In the genomic region with DNA sequence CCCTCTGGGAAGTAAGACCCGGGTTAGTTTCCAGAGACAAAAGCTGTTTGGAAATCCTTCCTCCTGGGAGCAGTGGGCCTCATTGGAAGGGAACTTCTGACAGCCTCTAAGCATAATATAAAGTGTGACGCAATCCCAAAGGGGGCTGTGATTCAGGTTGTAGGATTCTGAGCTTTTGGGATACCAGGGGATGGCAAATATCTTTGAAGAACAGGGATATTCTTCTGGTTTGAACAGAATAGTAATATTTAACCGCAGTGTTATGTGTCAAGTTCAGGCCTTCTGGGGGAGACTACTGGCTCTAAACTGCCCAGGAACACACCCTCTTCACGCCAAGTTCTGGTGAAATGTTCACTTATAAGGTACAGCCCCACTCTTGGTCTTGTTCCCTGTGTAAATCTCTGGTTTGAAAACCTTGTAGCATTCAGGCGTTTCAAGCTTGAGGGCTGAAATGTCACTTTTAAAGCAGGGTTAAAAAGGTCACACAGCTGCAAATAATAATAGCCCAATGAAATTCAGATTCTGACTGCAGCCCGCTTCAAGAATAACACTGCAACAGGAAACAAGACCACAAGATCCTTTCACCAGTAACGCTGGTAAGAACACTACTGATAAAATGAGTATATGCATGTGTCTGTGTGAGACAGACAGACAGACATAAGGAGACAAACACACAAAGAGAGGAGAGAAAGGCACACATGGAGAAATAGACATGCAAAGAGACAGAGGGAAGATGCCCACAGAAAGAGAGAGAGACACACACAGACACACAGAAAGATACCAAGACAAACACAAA, we compare ENCODE assay signal across 10 cellular contexts.
DNase-seq lines count a peak whose midpoint lies in the region; ATAC-seq, FAIRE-seq and TF ChIP-seq lines count a peak whose summit lies in the region.
"Had no signal": no experiment of that assay in that cellular context is flagged by ENCODE, and none has a peak within 500 bp of the region (broad histone marks: within the 10 kb centered on the region; RNA-seq: fewer than 3 reads in every experiment).

No MANE protein-coding gene starts in this region.

- no peak for FAIRE-seq in H54 (lab: Jason Lieb, UNC)

- ATAC-seq in GM18873 (IDR thresholded peaks at IDR 0.05; ENCODE audit: low FRiP score, unreplicated experiment) (peak; percentile 62), HG02642 (IDR thresholded peaks at IDR 0.05; ENCODE audit: poor library complexity, unreplicated experiment) (peak; percentile 67), SK-N-SH treated with all-trans-retinoic acid at 6 μM for 48 hours (no peak), T-cell (replicated peaks in 1 of 4) (no peak)

- peaks cover 13 to 22% of the 10 kb centered on the region in 2 donors for H3K27me3 Mint-ChIP-seq in T-cell

- no peak overlapping the region for H2AFZ ChIP-seq in neuronal stem cell (ENCODE audit: low read length)

- H3K4me3 ChIP-seq in NT2/D1 (ENCODE audit: insufficient read length, low read depth) (no peak overlapping the region), neuronal stem cell (ENCODE audit: low read length in 2 of 2) (peak overlapping the region in 1 of 2 donors; percentile 51)

- no peaks in the 10 kb centered on the region for H3K79me1 ChIP-seq in neuronal stem cell (ENCODE audit: low read depth, low read length)

- no peak overlapping the region for H3K14ac ChIP-seq in neuronal stem cell (ENCODE audit: low read length)

- H3K27me3 ChIP-seq in NT2/D1 (ENCODE audit: insufficient read depth, insufficient read length): no peaks in the 10 kb centered on the region
- no peaks in the 10 kb centered on the region for H3K27me3 ChIP-seq in neuronal stem cell (ENCODE audit: control insufficient read depth in 3 of 3, insufficient read depth in 3 of 3, low read depth in 1 of 3, low read length in 3 of 3)

- no peak overlapping the region for H4K8ac ChIP-seq in neuronal stem cell (ENCODE audit: low read depth, low read length)

- H3K27ac Mint-ChIP-seq in T-cell: no peak overlapping the region

- no peak overlapping the region for H4K91ac ChIP-seq in neuronal stem cell (ENCODE audit: low read depth, low read length, poor library complexity)

- H2BK5ac ChIP-seq in neuronal stem cell (ENCODE audit: low read length): no peak overlapping the region

- H2BK120ac ChIP-seq in neuronal stem cell (ENCODE audit: low read depth, low read length): no peak overlapping the region

- H3K9me3 ChIP-seq in NT2/D1 (ENCODE audit: insufficient read depth, low read length) (no peaks in the 10 kb centered on the region), neuronal stem cell (replicated peaks in 1 of 2; ENCODE audit: control insufficient read depth in 2 of 2, insufficient read depth in 1 of 2, low read depth in 1 of 2, low read length in 2 of 2) (no peaks in the 10 kb centered on the region)

- H3K4me2 ChIP-seq in neuronal stem cell (ENCODE audit: insufficient read depth, low read length, poor library complexity, severe bottlenecking): no peak overlapping the region

- no peaks in the 10 kb centered on the region for H3K9me3 Mint-ChIP-seq in T-cell

- peak; percentile 8 for DNase-seq in NT2/D1 (ENCODE audit: low read depth, low spot score)
- DNase-seq in neuronal stem cell (ENCODE audit: low spot score): peak; percentile 11
- DNase-seq in medulla oblongata (ENCODE audit: extremely low spot score): no peak
- DNase-seq in T-cell: no peak
- no peak for DNase-seq in H54 (ENCODE audit: insufficient read length, low spot score)
- DNase-seq: effector memory CD4-positive, alpha-beta T cell; T1000 had no signal

- H2BK12ac ChIP-seq in neuronal stem cell (ENCODE audit: low read length): no peak overlapping the region

- H3K27ac ChIP-seq in neuronal stem cell (replicated peaks; ENCODE audit: low read length): no peak overlapping the region

- TF ChIP-seq POLR2A in H54 (IDR thresholded peaks at IDR 0.05; ENCODE audit: low read depth, low read length): no peak

- H3K4me1 ChIP-seq in NT2/D1 (ENCODE audit: insufficient read depth, insufficient read length): peaks cover 4% of the 10 kb centered on the region
- peaks cover 22 to 51% of the 10 kb centered on the region in 2 donors for H3K4me1 ChIP-seq in neuronal stem cell (ENCODE audit: control insufficient read depth in 2 of 2, insufficient read depth in 1 of 2, low read depth in 1 of 2, low read length in 2 of 2)

- H2BK15ac ChIP-seq in neuronal stem cell (ENCODE audit: low read length): no peak overlapping the region

- no peak overlapping the region for H3K4me3 Mint-ChIP-seq in T-cell

- peaks cover 0 to 6% (median 2%) of the 10 kb centered on the region in 3 donors for H3K4me1 Mint-ChIP-seq in T-cell

- H2AK5ac ChIP-seq in neuronal stem cell (ENCODE audit: low read depth, low read length): no peak overlapping the region

- H3K9ac ChIP-seq in NT2/D1 (ENCODE audit: insufficient read length, low read depth): no peak overlapping the region
- H3K9ac ChIP-seq in neuronal stem cell (ENCODE audit: low read depth, low read length, poor library complexity): no peak overlapping the region

- H3K36me3 ChIP-seq in NT2/D1 (ENCODE audit: insufficient read depth, insufficient read length, low read length): no peaks in the 10 kb centered on the region
- no peaks in the 10 kb centered on the region for H3K36me3 ChIP-seq in neuronal stem cell (replicated peaks in 1 of 2; ENCODE audit: control insufficient read depth in 2 of 2, insufficient read depth in 2 of 2, low read length in 2 of 2)

- no peak overlapping the region for H3K18ac ChIP-seq in neuronal stem cell (ENCODE audit: low read length)

- no peak overlapping the region for H3K4ac ChIP-seq in neuronal stem cell (ENCODE audit: low read length)

- CTCF ChIA-PET in T-cell (lab: Charles Lee): no interaction called here

- POLR2A ChIA-PET in T-cell (lab: Charles Lee): no interaction called here

- no peaks in the 10 kb centered on the region for H3K36me3 Mint-ChIP-seq in T-cell

- no peak overlapping the region for H3K23ac ChIP-seq in neuronal stem cell (ENCODE audit: low read depth, low read length, poor library complexity)

- WGBS in neuronal stem cell (ENCODE audit: extremely low coverage in 2 of 2, insufficient read length in 2 of 2, insufficient replicate concordance in 1 of 2), 2 donors: no CpG with 5 or more reads among the region's 7 CpGs

TF ChIP-seq in SK-N-SH treated with all-trans-retinoic acid at 6 μM for 48 hours, 23 proteins besides CTCF, POLR2A, EP300 and RAD21 (continues in another document):
- TF ChIP-seq ISL1 (CRISPR knock-in tag; IDR thresholded peaks at IDR 0.05) (no peak), ESRRG (CRISPR knock-in tag; IDR thresholded peaks at IDR 0.05) (no peak), ARNTL (CRISPR knock-in tag; IDR thresholded peaks at IDR 0.05; ENCODE audit: borderline replicate concordance, low read depth) (no peak), TCF4 (CRISPR knock-in tag; IDR thresholded peaks at IDR 0.05; ENCODE audit: borderline replicate concordance) (no peak), ZFP30 (CRISPR knock-in tag; IDR thresholded peaks at IDR 0.05) (no peak), ZFP3 (CRISPR knock-in tag; IDR thresholded peaks at IDR 0.05) (no peak), ZNF565 (CRISPR knock-in tag; conservative IDR thresholded peaks at IDR 0.05; ENCODE audit: low read depth) (no peak), OSR1 (CRISPR knock-in tag; IDR thresholded peaks at IDR 0.05) (no peak)
- TF ChIP-seq, protein P1, sequence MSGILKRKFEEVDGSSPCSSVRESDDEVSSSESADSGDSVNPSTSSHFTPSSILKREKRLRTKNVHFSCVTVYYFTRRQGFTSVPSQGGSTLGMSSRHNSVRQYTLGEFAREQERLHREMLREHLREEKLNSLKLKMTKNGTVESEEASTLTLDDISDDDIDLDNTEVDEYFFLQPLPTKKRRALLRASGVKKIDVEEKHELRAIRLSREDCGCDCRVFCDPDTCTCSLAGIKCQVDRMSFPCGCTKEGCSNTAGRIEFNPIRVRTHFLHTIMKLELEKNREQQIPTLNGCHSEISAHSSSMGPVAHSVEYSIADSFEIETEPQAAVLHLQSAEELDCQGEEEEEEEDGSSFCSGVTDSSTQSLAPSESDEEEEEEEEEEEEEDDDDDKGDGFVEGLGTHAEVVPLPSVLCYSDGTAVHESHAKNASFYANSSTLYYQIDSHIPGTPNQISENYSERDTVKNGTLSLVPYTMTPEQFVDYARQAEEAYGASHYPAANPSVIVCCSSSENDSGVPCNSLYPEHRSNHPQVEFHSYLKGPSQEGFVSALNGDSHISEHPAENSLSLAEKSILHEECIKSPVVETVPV (CRISPR knock-in tag; IDR thresholded peaks at IDR 0.05): no peak
- TF ChIP-seq, protein P2, sequence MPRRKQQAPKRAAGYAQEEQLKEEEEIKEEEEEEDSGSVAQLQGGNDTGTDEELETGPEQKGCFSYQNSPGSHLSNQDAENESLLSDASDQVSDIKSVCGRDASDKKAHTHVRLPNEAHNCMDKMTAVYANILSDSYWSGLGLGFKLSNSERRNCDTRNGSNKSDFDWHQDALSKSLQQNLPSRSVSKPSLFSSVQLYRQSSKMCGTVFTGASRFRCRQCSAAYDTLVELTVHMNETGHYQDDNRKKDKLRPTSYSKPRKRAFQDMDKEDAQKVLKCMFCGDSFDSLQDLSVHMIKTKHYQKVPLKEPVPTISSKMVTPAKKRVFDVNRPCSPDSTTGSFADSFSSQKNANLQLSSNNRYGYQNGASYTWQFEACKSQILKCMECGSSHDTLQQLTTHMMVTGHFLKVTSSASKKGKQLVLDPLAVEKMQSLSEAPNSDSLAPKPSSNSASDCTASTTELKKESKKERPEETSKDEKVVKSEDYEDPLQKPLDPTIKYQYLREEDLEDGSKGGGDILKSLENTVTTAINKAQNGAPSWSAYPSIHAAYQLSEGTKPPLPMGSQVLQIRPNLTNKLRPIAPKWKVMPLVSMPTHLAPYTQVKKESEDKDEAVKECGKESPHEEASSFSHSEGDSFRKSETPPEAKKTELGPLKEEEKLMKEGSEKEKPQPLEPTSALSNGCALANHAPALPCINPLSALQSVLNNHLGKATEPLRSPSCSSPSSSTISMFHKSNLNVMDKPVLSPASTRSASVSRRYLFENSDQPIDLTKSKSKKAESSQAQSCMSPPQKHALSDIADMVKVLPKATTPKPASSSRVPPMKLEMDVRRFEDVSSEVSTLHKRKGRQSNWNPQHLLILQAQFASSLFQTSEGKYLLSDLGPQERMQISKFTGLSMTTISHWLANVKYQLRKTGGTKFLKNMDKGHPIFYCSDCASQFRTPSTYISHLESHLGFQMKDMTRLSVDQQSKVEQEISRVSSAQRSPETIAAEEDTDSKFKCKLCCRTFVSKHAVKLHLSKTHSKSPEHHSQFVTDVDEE (CRISPR knock-in tag; IDR thresholded peaks at IDR 0.05): no peak

Comparison
In these comparisons a context has a peak if more than half of its experiments do, and no peak if none do; other contexts are left out.
1. ATAC-seq: peak in GM18873 (single experiment) and HG02642 (single experiment); none in SK-N-SH treated with all-trans-retinoic acid at 6 μM for 48 hours (single experiment) and T-cell (0 of 4).
2. DNase-seq: peak in NT2/D1 (single experiment) and neuronal stem cell (single experiment); none in medulla oblongata (single experiment), T-cell (0 of 34) and H54 (single experiment).